ENCODE assay signal across 12 cellular contexts in the genomic region with DNA sequence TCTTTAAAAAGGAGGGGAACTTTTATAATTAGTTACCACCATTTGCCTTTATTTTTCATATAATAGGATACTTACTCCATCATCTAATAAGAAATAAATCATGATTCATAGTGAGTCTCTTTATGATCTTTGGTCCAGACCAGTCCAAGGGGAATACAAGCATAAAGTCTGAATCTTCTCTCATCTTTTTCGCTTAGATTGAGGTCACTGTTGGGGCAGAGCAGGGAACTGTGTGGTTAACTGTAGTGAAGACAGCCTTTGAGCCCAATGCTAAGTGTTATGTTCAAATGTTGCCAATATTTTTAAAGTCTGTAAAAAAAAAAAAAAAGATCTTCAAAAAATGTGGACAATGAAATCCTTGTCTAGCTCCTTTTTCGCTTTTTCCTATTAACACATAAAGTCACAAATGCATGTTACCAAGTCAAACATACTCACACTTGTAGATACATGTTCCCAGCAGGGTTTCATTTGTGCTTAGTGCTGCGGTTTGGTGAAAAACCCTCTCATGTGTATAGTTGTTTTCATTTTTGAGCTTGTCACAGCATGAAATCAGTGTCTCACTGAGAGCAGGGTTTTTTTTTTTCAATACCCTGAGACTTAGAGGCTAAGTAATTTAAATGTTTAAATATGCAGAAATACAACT.
DNase-seq lines count a peak whose midpoint lies in the region; ATAC-seq and TF ChIP-seq lines count a peak whose summit lies in the region.
"Had no signal": no experiment of that assay in that cellular context is flagged by ENCODE, and none has a peak within 500 bp of the region (broad histone marks: within the 10 kb centered on the region; RNA-seq: fewer than 3 reads in every experiment).

No MANE protein-coding gene starts in this region.

- no peak overlapping the region for H3K27ac ChIP-seq in osteoblast (ENCODE audit: low read depth, low read length)

- no peaks in the 10 kb centered on the region for H3K9me3 ChIP-seq in osteoblast (ENCODE audit: low read depth, low read length)

- peaks cover 14% of the 10 kb centered on the region for H3K4me1 ChIP-seq in osteoblast (ENCODE audit: insufficient read depth, low read length)

- H2AFZ ChIP-seq in osteoblast (ENCODE audit: low read length): peak overlapping the region; percentile 30

- no peaks in the 10 kb centered on the region for H3K9me3 Mint-ChIP-seq in brain
- peaks cover 7% of the 10 kb centered on the region for H3K9me3 Mint-ChIP-seq in stimulated activated effector memory CD8-positive, alpha-beta T cell treated with anti-CD3 and anti-CD28 coated beads, Interleukin-12 subunit alpha, Interleukin-12 subunit beta, amount 100 ng/mL, for 72 hours
- H3K9me3 Mint-ChIP-seq: activated T-helper 17 cell treated with anti-CD3 and anti-CD28 coated beads, Interleukin-2, amount 50 U/mL, for 72 hours had no signal

- TF ChIP-seq CTCF in brain (conservative IDR thresholded peaks at IDR 0.05) (no peak), osteoblast (IDR thresholded peaks at IDR 0.05; ENCODE audit: extremely low read depth, low read depth, low read length) (no peak)

- no peaks in the 10 kb centered on the region for H3K27me3 Mint-ChIP-seq in brain
- H3K27me3 Mint-ChIP-seq: activated T-helper 17 cell treated with anti-CD3 and anti-CD28 coated beads, Interleukin-2, amount 50 U/mL, for 72 hours; stimulated activated naive CD8-positive, alpha-beta T cell treated with anti-CD3 and anti-CD28 coated beads, Interleukin-15, amount 100 ng/mL, for 72 hours had no signal

- H3K36me3 ChIP-seq in osteoblast (ENCODE audit: insufficient read depth, low read length): no peaks in the 10 kb centered on the region

- H3K36me3 Mint-ChIP-seq in brain: no peaks in the 10 kb centered on the region
- no peaks in the 10 kb centered on the region for H3K36me3 Mint-ChIP-seq in stimulated activated effector memory CD8-positive, alpha-beta T cell treated with anti-CD3 and anti-CD28 coated beads, Interleukin-12 subunit alpha, Interleukin-12 subunit beta, amount 100 ng/mL, for 72 hours

- H3K4me1 Mint-ChIP-seq in brain: peaks cover 72% of the 10 kb centered on the region
- H3K4me1 Mint-ChIP-seq in stimulated activated effector memory CD8-positive, alpha-beta T cell treated with anti-CD3 and anti-CD28 coated beads, Interleukin-12 subunit alpha, Interleukin-12 subunit beta, amount 100 ng/mL, for 72 hours: no peaks in the 10 kb centered on the region
- H3K4me1 Mint-ChIP-seq: activated T-helper 17 cell treated with anti-CD3 and anti-CD28 coated beads, Interleukin-2, amount 50 U/mL, for 72 hours; stimulated activated naive CD8-positive, alpha-beta T cell treated with anti-CD3 and anti-CD28 coated beads, Interleukin-15, amount 100 ng/mL, for 72 hours had no signal

- peak overlapping the region; percentile 30 to 65 (median 48) for H3K4me3 Mint-ChIP-seq in brain
- H3K4me3 Mint-ChIP-seq in stimulated activated effector memory CD8-positive, alpha-beta T cell treated with anti-CD3 and anti-CD28 coated beads, Interleukin-12 subunit alpha, Interleukin-12 subunit beta, amount 100 ng/mL, for 72 hours: no peak overlapping the region
- H3K4me3 Mint-ChIP-seq: activated T-helper 17 cell treated with anti-CD3 and anti-CD28 coated beads, Interleukin-2, amount 50 U/mL, for 72 hours; stimulated activated naive CD8-positive, alpha-beta T cell treated with anti-CD3 and anti-CD28 coated beads, Interleukin-15, amount 100 ng/mL, for 72 hours had no signal

- H3K27me3 ChIP-seq in osteoblast (ENCODE audit: insufficient read depth, low read length): no peaks in the 10 kb centered on the region

- no peaks in the 10 kb centered on the region for H3K79me2 ChIP-seq in osteoblast (ENCODE audit: insufficient read depth, low read length)

- DNase-seq in osteoblast (ENCODE audit: insufficient read length, low spot score, missing footprints) (peak; percentile 62), GOT3 (lab: John Stamatoyannopoulos, UW) (no peak), SHP77 treated with DMSO at 0.1 percent for 48 hours (lab: John Stamatoyannopoulos, UW) (no peak), NCI-H2196 (lab: John Stamatoyannopoulos, UW; ENCODE audit: unreplicated experiment) (no peak)
- DNase-seq in stimulated activated effector memory CD8-positive, alpha-beta T cell treated with anti-CD3 and anti-CD28 coated beads, Interleukin-12 subunit alpha, Interleukin-12 subunit beta, amount 100 ng/mL, for 72 hours (ENCODE audit: low spot score in 2 of 2): no peak
- DNase-seq: NCI-H524; stimulated activated naive CD8-positive, alpha-beta T cell treated with anti-CD3 and anti-CD28 coated beads, Interleukin-15, amount 100 ng/mL, for 72 hours; T1000 had no signal

- H4K20me1 ChIP-seq in osteoblast (ENCODE audit: insufficient read depth, low read length): no peaks in the 10 kb centered on the region

- H3K4me3 ChIP-seq in osteoblast (ENCODE audit: insufficient read depth, low read length): no peak overlapping the region

- peak overlapping the region; percentile 45 for H3K4me2 ChIP-seq in osteoblast (ENCODE audit: insufficient read depth, low read length)

- H3K27ac Mint-ChIP-seq in brain: peak overlapping the region in 4 of 5 experiments; percentile 21 to 83 (median 40)
- H3K27ac Mint-ChIP-seq in stimulated activated effector memory CD8-positive, alpha-beta T cell treated with anti-CD3 and anti-CD28 coated beads, Interleukin-12 subunit alpha, Interleukin-12 subunit beta, amount 100 ng/mL, for 72 hours: no peak overlapping the region
- H3K27ac Mint-ChIP-seq: activated T-helper 17 cell treated with anti-CD3 and anti-CD28 coated beads, Interleukin-2, amount 50 U/mL, for 72 hours; stimulated activated naive CD8-positive, alpha-beta T cell treated with anti-CD3 and anti-CD28 coated beads, Interleukin-15, amount 100 ng/mL, for 72 hours had no signal

- peak; percentile 64 for ATAC-seq in GM19395 (IDR thresholded peaks at IDR 0.05; ENCODE audit: unreplicated experiment)
- peak; percentile 95 for ATAC-seq in HG03432 (IDR thresholded peaks at IDR 0.05; ENCODE audit: unreplicated experiment)
- no peak for ATAC-seq in stimulated activated effector memory CD8-positive, alpha-beta T cell treated with anti-CD3 and anti-CD28 coated beads, Interleukin-12 subunit alpha, Interleukin-12 subunit beta, amount 100 ng/mL, for 72 hours
- ATAC-seq: activated T-helper 17 cell treated with anti-CD3 and anti-CD28 coated beads, Interleukin-2, amount 50 U/mL, for 72 hours; stimulated activated naive CD8-positive, alpha-beta T cell treated with anti-CD3 and anti-CD28 coated beads, Interleukin-15, amount 100 ng/mL, for 72 hours had no signal
